In the genomic region with DNA sequence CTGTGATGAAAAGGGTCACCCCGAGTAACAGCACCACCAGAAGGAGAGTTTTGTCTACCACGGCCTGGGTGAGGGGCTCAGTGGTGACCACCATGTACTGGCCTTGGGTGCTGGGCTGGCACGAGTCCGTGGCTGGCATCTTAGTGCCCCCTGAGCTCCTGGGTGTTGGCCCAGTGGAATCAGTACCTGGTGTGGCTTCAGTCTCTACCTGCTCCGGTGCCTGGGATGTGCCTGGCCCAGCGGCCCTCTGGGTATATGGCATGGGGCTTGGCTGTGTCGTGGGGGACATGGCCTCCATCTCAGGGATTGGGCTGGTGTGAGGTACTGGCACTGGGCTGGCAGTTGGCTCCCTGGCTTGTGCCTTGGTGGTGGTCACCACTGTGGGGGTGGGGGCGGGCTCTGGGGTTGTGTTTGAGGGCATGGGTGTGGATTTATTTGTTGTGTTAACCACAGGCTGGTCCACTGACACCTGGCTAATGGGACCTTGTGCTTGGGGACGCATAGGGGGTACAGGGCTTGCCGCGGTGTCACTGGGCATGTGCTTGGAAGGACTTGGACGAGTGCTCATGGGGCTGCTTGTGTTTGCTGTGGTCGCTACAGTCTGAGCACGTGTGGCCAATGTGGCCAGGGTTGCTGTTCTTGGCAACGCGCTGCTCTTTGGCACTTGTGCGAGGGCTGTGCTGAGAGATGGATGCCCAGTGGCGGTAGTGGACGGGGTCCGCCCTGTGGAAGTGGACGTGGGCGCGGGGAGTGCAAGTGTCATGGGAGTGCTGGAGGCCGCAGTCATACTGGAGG, we compare ENCODE assay signal across 25 cellular contexts.
"Had no signal": no experiment of that assay in that cellular context is flagged by ENCODE, and none has a peak within 500 bp of the region (broad histone marks: within the 10 kb centered on the region; RNA-seq: fewer than 3 reads in every experiment).

No MANE protein-coding gene starts in this region.

- H3K9me3 Mint-ChIP-seq: activated naive CD4-positive, alpha-beta T cell treated with anti-CD3 and anti-CD28 coated beads, Interleukin-2, amount 50 U/mL, for 72 hours; activated T-helper 1 cell treated with anti-CD3 and anti-CD28 coated beads, Interleukin-12 subunit alpha, Interleukin-12 subunit beta, Interleukin-2, Interleukin-4 antibody, amounts not matched to agents 30 ng/mL and 10 ng/mL and 1 ng/mL, durations not matched to agents 14 hours and 24 hours and 36 hours; effector memory CD8-positive, alpha-beta T cell; mesothelial cell of epicardium; nephron progenitor cell had no signal

- H3K36me3 ChIP-seq: uterus had no signal

- ATAC-seq: activated naive CD4-positive, alpha-beta T cell treated with anti-CD3 and anti-CD28 coated beads, Interleukin-2, amount 50 U/mL, for 72 hours; effector memory CD8-positive, alpha-beta T cell; right cardiac atrium; stimulated activated naive CD8-positive, alpha-beta T cell treated with anti-CD3 and anti-CD28 coated beads, Interleukin-15, amount 100 ng/mL, for 72 hours had no signal

- H3K4me3 ChIP-seq: cardiac muscle cell, lung, prostate gland, skin epidermis, suprapubic skin, transverse colon, uterus had no signal

- H3K27ac Mint-ChIP-seq: activated T-helper 1 cell treated with anti-CD3 and anti-CD28 coated beads, Interleukin-12 subunit alpha, Interleukin-12 subunit beta, Interleukin-2, Interleukin-4 antibody, amounts not matched to agents 30 ng/mL and 10 ng/mL and 1 ng/mL, durations not matched to agents 14 hours and 24 hours and 36 hours; effector memory CD8-positive, alpha-beta T cell; mesothelial cell of epicardium; nephron progenitor cell; stimulated activated naive CD8-positive, alpha-beta T cell treated with anti-CD3 and anti-CD28 coated beads, Interleukin-15, amount 100 ng/mL, for 72 hours had no signal

- H3K4me3 Mint-ChIP-seq: activated T-helper 1 cell treated with anti-CD3 and anti-CD28 coated beads, Interleukin-12 subunit alpha, Interleukin-12 subunit beta, Interleukin-2, Interleukin-4 antibody, amounts not matched to agents 30 ng/mL and 10 ng/mL and 1 ng/mL, durations not matched to agents 14 hours and 24 hours and 36 hours; effector memory CD8-positive, alpha-beta T cell; mesothelial cell of epicardium; nephron progenitor cell; stimulated activated naive CD8-positive, alpha-beta T cell treated with anti-CD3 and anti-CD28 coated beads, Interleukin-15, amount 100 ng/mL, for 72 hours had no signal

- DNase-seq: activated CD4-positive, alpha-beta T cell treated with anti-CD3 and anti-CD28 coated beads for 1 hour; activated gamma-delta T cell treated with Interleukin-2 at 50 U/mL for 16 hours; amniotic stem cell; effector memory CD8-positive, alpha-beta T cell; foreskin melanocyte; glutamatergic neuron; hippocampal formation; nephron progenitor cell; occipital lobe; stimulated activated CD4-positive, alpha-beta T cell treated with anti-CD3 and anti-CD28 coated beads, Interleukin-15, amount 100 ng/mL, for 24 hours; stimulated activated CD4-positive, alpha-beta T cell treated with anti-CD3 and anti-CD28 coated beads, Interleukin-4, amount 100 ng/mL, for 1 hour; stimulated activated naive CD8-positive, alpha-beta T cell treated with anti-CD3 and anti-CD28 coated beads, Interleukin-15, amount 100 ng/mL, for 72 hours; T1000; transverse colon; uterus had no signal

- H3K27me3 Mint-ChIP-seq: effector memory CD8-positive, alpha-beta T cell; stimulated activated naive CD8-positive, alpha-beta T cell treated with anti-CD3 and anti-CD28 coated beads, Interleukin-15, amount 100 ng/mL, for 72 hours had no signal

- H3K27ac ChIP-seq: cardiac muscle cell, epithelial cell of prostate, prostate gland, skin epidermis, suprapubic skin, transverse colon, uterus had no signal

- H3K4me1 ChIP-seq: prostate gland had no signal

- H3K27me3 ChIP-seq: cardiac muscle cell, suprapubic skin, transverse colon, uterus had no signal

- H3K9me3 ChIP-seq: prostate gland, suprapubic skin, transverse colon, uterus had no signal
